7 cellular contexts compared by ENCODE assay signal in the genomic region with DNA sequence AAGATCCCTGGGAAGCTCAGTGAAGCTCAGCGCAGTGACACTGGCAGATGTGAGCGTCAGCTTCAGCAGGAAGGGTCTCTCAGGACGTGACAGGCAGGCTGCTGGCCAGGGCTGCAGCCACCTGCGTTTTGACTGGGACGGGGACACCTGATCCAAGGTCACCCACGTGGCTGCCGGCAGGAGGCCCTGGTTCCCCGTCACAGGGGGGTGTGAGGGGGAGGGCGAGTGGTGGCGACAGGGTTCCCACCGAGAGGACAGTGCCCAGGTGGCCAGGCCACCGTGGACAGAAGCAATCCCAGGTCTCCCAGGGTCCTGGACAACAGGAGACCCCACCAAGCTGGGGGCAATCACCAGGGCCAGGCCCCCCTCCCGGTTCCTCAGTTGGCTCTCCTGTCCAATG. TPM values are rescaled to one million over a fixed set of nuclear protein-coding genes. Genes with fewer than 3 reads are reported as not detected.
"Had no signal": no experiment of that assay in that cellular context is flagged by ENCODE, and none has a peak within 500 bp of the region (broad histone marks: within the 10 kb centered on the region; RNA-seq: fewer than 3 reads in every experiment).

No MANE protein-coding gene starts in this region.

RNA-seq across cellular contexts. Expression of a gene that starts 3.4 kb away (rescaled TPM):
- total RNA-seq: GM23248, H4, H7, HepG2, HFFc6, HT1080 had no signal
- polyA plus RNA-seq: GM23248, IgD-negative memory B cell had no signal

RNA-seq across cellular contexts. Expression of a gene that starts 12.0 kb away (rescaled TPM):
- total RNA-seq: GM23248, H4, H7, HepG2, HFFc6, HT1080 had no signal
- polyA plus RNA-seq: GM23248, HepG2, IgD-negative memory B cell had no signal

RNA-seq across cellular contexts. Expression of a gene that starts 13.9 kb away (rescaled TPM):
- total RNA-seq: GM23248, H7, HepG2, HFFc6, HT1080 had no signal
- polyA plus RNA-seq: GM23248, HepG2, IgD-negative memory B cell had no signal

RNA-seq across cellular contexts. Expression of a gene that starts 18.8 kb away (rescaled TPM):
- total RNA-seq: GM23248, H7, HepG2, HT1080 had no signal
- polyA plus RNA-seq: GM23248, HepG2, IgD-negative memory B cell had no signal
